In the genomic region with DNA sequence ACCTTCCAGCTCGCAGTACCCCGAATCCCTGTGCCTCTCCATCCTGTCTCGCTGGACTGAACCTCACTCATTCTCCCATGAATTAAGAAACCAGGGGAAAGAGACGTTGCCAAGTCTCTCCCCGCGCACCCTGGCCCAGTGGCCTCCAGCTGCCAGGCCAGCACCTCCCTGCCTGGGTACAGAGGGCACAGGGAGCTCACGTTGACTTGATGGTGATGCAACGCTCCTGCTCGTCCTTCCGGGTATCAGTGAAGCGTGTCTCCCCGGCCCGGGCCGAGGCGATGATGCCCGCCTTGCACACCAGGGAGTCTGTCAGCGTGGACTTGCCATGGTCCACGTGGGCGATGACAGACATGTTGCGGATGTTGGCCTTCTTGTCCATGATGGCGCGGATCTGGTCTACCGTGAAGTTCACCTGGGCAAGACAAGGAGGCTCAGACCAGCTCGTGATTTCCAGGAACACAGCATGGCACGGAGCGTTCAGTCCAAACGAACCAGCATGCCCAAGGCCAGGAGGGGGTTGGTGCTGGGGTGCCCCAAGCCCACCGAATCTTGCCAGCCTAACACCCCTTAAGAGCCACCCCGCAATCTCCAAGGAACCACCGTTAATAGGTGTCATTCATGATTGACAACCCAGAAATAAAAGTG, we compare ENCODE assay signal across 1 cellular context.
TF ChIP-seq lines count a peak whose summit lies in the region.

No MANE protein-coding gene starts in this region.

TF ChIP-seq in K562, 482 proteins besides CTCF, POLR2A, EP300 and RAD21 (continued from another document and continues in another):
- TF ChIP-seq, protein P1, sequence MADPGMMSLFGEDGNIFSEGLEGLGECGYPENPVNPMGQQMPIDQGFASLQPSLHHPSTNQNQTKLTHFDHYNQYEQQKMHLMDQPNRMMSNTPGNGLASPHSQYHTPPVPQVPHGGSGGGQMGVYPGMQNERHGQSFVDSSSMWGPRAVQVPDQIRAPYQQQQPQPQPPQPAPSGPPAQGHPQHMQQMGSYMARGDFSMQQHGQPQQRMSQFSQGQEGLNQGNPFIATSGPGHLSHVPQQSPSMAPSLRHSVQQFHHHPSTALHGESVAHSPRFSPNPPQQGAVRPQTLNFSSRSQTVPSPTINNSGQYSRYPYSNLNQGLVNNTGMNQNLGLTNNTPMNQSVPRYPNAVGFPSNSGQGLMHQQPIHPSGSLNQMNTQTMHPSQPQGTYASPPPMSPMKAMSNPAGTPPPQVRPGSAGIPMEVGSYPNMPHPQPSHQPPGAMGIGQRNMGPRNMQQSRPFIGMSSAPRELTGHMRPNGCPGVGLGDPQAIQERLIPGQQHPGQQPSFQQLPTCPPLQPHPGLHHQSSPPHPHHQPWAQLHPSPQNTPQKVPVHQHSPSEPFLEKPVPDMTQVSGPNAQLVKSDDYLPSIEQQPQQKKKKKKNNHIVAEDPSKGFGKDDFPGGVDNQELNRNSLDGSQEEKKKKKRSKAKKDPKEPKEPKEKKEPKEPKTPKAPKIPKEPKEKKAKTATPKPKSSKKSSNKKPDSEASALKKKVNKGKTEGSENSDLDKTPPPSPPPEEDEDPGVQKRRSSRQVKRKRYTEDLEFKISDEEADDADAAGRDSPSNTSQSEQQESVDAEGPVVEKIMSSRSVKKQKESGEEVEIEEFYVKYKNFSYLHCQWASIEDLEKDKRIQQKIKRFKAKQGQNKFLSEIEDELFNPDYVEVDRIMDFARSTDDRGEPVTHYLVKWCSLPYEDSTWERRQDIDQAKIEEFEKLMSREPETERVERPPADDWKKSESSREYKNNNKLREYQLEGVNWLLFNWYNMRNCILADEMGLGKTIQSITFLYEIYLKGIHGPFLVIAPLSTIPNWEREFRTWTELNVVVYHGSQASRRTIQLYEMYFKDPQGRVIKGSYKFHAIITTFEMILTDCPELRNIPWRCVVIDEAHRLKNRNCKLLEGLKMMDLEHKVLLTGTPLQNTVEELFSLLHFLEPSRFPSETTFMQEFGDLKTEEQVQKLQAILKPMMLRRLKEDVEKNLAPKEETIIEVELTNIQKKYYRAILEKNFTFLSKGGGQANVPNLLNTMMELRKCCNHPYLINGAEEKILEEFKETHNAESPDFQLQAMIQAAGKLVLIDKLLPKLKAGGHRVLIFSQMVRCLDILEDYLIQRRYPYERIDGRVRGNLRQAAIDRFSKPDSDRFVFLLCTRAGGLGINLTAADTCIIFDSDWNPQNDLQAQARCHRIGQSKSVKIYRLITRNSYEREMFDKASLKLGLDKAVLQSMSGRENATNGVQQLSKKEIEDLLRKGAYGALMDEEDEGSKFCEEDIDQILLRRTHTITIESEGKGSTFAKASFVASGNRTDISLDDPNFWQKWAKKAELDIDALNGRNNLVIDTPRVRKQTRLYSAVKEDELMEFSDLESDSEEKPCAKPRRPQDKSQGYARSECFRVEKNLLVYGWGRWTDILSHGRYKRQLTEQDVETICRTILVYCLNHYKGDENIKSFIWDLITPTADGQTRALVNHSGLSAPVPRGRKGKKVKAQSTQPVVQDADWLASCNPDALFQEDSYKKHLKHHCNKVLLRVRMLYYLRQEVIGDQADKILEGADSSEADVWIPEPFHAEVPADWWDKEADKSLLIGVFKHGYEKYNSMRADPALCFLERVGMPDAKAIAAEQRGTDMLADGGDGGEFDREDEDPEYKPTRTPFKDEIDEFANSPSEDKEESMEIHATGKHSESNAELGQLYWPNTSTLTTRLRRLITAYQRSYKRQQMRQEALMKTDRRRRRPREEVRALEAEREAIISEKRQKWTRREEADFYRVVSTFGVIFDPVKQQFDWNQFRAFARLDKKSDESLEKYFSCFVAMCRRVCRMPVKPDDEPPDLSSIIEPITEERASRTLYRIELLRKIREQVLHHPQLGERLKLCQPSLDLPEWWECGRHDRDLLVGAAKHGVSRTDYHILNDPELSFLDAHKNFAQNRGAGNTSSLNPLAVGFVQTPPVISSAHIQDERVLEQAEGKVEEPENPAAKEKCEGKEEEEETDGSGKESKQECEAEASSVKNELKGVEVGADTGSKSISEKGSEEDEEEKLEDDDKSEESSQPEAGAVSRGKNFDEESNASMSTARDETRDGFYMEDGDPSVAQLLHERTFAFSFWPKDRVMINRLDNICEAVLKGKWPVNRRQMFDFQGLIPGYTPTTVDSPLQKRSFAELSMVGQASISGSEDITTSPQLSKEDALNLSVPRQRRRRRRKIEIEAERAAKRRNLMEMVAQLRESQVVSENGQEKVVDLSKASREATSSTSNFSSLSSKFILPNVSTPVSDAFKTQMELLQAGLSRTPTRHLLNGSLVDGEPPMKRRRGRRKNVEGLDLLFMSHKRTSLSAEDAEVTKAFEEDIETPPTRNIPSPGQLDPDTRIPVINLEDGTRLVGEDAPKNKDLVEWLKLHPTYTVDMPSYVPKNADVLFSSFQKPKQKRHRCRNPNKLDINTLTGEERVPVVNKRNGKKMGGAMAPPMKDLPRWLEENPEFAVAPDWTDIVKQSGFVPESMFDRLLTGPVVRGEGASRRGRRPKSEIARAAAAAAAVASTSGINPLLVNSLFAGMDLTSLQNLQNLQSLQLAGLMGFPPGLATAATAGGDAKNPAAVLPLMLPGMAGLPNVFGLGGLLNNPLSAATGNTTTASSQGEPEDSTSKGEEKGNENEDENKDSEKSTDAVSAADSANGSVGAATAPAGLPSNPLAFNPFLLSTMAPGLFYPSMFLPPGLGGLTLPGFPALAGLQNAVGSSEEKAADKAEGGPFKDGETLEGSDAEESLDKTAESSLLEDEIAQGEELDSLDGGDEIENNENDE (IDR thresholded peaks at IDR 0.05; ENCODE audit: low read depth, low read length) = peak; percentile 14
- TF ChIP-seq PTRF (tag; IDR thresholded peaks at IDR 0.05) (no peak), CREB1 (IDR thresholded peaks at IDR 0.05) (no peak), CREB1 (CRISPR knock-in tag; IDR thresholded peaks at IDR 0.05) (no peak), MEF2A (IDR thresholded peaks at IDR 0.05; ENCODE audit: control insufficient read depth, low read depth, low read length) (no peak), FUS (optimal IDR thresholded peaks at IDR 0.05; ENCODE audit: low read depth, low read length) (no peak), BRCA1 (IDR thresholded peaks at IDR 0.05) (no peak), BRCA1 (CRISPR knock-in tag; IDR thresholded peaks at IDR 0.05) (peak; percentile 81; the same call in 1 of the 2 replicates), CEBPG (CRISPR knock-in tag; IDR thresholded peaks at IDR 0.05) (peak; percentile 80), CEBPG (tag; conservative IDR thresholded peaks at IDR 0.05 in 1 of 2, IDR thresholded peaks at IDR 0.05 in 1 of 2) (peak; percentile 19 to 49; a peak in 1 of 4 replicates), CBX8 (IDR thresholded peaks at IDR 0.05; ENCODE audit: borderline replicate concordance, extremely low read depth, low read depth, low read length, poor library complexity, severe bottlenecking) (no peak), ZNF134 (CRISPR knock-in tag; conservative IDR thresholded peaks at IDR 0.05) (no peak), FOXA1 (IDR thresholded peaks at IDR 0.05; ENCODE audit: borderline replicate concordance) (no peak), ZNF77 (CRISPR knock-in tag; IDR thresholded peaks at IDR 0.05) (no peak), ZC3H11A (IDR thresholded peaks at IDR 0.05; ENCODE audit: low read depth, low read length) (no peak), SMARCA4 (IDR thresholded peaks at IDR 0.05) (no peak), ASH1L (IDR thresholded peaks at IDR 0.05; ENCODE audit: borderline replicate concordance, low read depth, partially characterized antibody) (no peak), SIRT6 (IDR thresholded peaks at IDR 0.05; ENCODE audit: low read depth, low read length) (peak; percentile 67), CBFB (CRISPR knock-in tag; IDR thresholded peaks at IDR 0.05) (peak; percentile 75; the same call in 1 of the 2 replicates), MEIS2 (IDR thresholded peaks at IDR 0.05; ENCODE audit: partially characterized antibody) (peak; percentile 33), FIP1L1 (IDR thresholded peaks at IDR 0.05; ENCODE audit: low read depth, low read length, poor library complexity, severe bottlenecking) (peak; percentile 46), ZNF41 (CRISPR knock-in tag; conservative IDR thresholded peaks at IDR 0.05) (no peak), ZNF263 (CRISPR knock-in tag; IDR thresholded peaks at IDR 0.05; ENCODE audit: borderline replicate concordance) (0 out of 2 replicates have a peak, but pooled peaks have one; percentile 14), NCOR1 (IDR thresholded peaks at IDR 0.05) (no peak), MCM2 (IDR thresholded peaks at IDR 0.05; ENCODE audit: low read depth) (no peak), COPS2 (conservative IDR thresholded peaks at IDR 0.05) (no peak), STAT5A (IDR thresholded peaks at IDR 0.05; ENCODE audit: borderline replicate concordance, low read length) (no peak), ZNF143 (CRISPR knock-in tag; IDR thresholded peaks at IDR 0.05) (0 out of 2 replicates have a peak, but pooled peaks have one; percentile 30)
- TF ChIP-seq, protein P2, sequence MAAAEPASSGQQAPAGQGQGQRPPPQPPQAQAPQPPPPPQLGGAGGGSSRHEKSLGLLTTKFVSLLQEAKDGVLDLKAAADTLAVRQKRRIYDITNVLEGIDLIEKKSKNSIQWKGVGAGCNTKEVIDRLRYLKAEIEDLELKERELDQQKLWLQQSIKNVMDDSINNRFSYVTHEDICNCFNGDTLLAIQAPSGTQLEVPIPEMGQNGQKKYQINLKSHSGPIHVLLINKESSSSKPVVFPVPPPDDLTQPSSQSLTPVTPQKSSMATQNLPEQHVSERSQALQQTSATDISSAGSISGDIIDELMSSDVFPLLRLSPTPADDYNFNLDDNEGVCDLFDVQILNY (CRISPR knock-in tag; IDR thresholded peaks at IDR 0.05) = peak; percentile 84; the same call in 1 of the 2 replicates
- TF ChIP-seq, protein P3, sequence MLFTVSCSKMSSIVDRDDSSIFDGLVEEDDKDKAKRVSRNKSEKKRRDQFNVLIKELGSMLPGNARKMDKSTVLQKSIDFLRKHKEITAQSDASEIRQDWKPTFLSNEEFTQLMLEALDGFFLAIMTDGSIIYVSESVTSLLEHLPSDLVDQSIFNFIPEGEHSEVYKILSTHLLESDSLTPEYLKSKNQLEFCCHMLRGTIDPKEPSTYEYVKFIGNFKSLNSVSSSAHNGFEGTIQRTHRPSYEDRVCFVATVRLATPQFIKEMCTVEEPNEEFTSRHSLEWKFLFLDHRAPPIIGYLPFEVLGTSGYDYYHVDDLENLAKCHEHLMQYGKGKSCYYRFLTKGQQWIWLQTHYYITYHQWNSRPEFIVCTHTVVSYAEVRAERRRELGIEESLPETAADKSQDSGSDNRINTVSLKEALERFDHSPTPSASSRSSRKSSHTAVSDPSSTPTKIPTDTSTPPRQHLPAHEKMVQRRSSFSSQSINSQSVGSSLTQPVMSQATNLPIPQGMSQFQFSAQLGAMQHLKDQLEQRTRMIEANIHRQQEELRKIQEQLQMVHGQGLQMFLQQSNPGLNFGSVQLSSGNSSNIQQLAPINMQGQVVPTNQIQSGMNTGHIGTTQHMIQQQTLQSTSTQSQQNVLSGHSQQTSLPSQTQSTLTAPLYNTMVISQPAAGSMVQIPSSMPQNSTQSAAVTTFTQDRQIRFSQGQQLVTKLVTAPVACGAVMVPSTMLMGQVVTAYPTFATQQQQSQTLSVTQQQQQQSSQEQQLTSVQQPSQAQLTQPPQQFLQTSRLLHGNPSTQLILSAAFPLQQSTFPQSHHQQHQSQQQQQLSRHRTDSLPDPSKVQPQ (CRISPR knock-in tag; IDR thresholded peaks at IDR 0.05; ENCODE audit: borderline replicate concordance) = no peak
- TF ChIP-seq, protein P4, sequence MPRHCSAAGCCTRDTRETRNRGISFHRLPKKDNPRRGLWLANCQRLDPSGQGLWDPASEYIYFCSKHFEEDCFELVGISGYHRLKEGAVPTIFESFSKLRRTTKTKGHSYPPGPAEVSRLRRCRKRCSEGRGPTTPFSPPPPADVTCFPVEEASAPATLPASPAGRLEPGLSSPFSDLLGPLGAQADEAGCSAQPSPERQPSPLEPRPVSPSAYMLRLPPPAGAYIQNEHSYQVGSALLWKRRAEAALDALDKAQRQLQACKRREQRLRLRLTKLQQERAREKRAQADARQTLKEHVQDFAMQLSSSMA (CRISPR knock-in tag; IDR thresholded peaks at IDR 0.05) = no peak
- TF ChIP-seq, protein P5, sequence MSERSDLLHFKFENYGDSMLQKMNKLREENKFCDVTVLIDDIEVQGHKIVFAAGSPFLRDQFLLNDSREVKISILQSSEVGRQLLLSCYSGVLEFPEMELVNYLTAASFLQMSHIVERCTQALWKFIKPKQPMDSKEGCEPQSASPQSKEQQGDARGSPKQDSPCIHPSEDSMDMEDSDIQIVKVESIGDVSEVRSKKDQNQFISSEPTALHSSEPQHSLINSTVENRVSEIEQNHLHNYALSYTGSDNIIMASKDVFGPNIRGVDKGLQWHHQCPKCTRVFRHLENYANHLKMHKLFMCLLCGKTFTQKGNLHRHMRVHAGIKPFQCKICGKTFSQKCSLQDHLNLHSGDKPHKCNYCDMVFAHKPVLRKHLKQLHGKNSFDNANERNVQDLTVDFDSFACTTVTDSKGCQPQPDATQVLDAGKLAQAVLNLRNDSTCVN (CRISPR knock-in tag; IDR thresholded peaks at IDR 0.05) = no peak
- TF ChIP-seq, protein P6, sequence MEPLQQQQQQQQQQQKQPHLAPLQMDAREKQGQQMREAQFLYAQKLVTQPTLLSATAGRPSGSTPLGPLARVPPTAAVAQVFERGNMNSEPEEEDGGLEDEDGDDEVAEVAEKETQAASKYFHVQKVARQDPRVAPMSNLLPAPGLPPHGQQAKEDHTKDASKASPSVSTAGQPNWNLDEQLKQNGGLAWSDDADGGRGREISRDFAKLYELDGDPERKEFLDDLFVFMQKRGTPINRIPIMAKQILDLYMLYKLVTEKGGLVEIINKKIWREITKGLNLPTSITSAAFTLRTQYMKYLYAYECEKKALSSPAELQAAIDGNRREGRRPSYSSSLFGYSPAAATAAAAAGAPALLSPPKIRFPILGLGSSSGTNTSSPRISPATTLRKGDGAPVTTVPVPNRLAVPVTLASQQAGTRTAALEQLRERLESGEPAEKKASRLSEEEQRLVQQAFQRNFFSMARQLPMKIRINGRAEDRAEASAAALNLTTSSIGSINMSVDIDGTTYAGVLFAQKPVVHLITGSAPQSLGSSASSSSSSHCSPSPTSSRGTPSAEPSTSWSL (CRISPR knock-in tag; IDR thresholded peaks at IDR 0.05; ENCODE audit: borderline replicate concordance) = no peak
- TF ChIP-seq, protein P7, sequence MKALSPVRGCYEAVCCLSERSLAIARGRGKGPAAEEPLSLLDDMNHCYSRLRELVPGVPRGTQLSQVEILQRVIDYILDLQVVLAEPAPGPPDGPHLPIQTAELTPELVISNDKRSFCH (CRISPR knock-in tag; IDR thresholded peaks at IDR 0.05) = no peak
- TF ChIP-seq, protein P7 (tag; IDR thresholded peaks at IDR 0.05) = 0 out of 2 replicates have a peak, but pooled peaks have one; percentile 42
- TF ChIP-seq, protein P8, sequence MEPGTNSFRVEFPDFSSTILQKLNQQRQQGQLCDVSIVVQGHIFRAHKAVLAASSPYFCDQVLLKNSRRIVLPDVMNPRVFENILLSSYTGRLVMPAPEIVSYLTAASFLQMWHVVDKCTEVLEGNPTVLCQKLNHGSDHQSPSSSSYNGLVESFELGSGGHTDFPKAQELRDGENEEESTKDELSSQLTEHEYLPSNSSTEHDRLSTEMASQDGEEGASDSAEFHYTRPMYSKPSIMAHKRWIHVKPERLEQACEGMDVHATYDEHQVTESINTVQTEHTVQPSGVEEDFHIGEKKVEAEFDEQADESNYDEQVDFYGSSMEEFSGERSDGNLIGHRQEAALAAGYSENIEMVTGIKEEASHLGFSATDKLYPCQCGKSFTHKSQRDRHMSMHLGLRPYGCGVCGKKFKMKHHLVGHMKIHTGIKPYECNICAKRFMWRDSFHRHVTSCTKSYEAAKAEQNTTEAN (CRISPR knock-in tag; IDR thresholded peaks at IDR 0.05) = no peak
